ENCODE assay signal across 12 cellular contexts in genomic region chr18:37334494-37335125, GRCh38.
A peak's percentile ranks its signal among the peaks of the same experiment; 100 is the strongest.
DNase-seq lines count a peak whose midpoint lies in the region; ATAC-seq, FAIRE-seq and TF ChIP-seq lines count a peak whose summit lies in the region.
"Had no signal": no experiment of that assay in that cellular context is flagged by ENCODE, and none has a peak within 500 bp of the region (broad histone marks: within the 10 kb centered on the region; RNA-seq: fewer than 3 reads in every experiment).

No MANE protein-coding gene starts in this region.

- peak overlapping the region; percentile 19 for H3K27ac Mint-ChIP-seq in neural crest cell (ENCODE audit: unreplicated experiment)
- H3K27ac Mint-ChIP-seq: activated CD4-positive, alpha-beta T cell treated with anti-CD3 and anti-CD28 coated beads, Interleukin-2, amount 10 ng/mL, durations not matched to agents 24 days and 14 days; activated T-helper 1 cell treated with anti-CD3 and anti-CD28 coated beads, Interleukin-12 subunit alpha, Interleukin-12 subunit beta, Interleukin-2, Interleukin-4 antibody, amounts not matched to agents 30 ng/mL and 10 ng/mL and 1 ng/mL, durations not matched to agents 14 hours and 24 hours and 36 hours had no signal

- H3K9me3 ChIP-seq in H1 (ENCODE audit: insufficient read depth in 2 of 2, low read depth in 1 of 2, low read length in 1 of 2): no peaks in the 10 kb centered on the region
- H3K9me3 ChIP-seq: pancreas had no signal

- H3K56ac ChIP-seq in H1 (replicated peaks; ENCODE audit: insufficient read length, low read depth, low read length): no peak overlapping the region

- no peak overlapping the region for H2BK120ac ChIP-seq in H1 (replicated peaks; ENCODE audit: low read depth, low read length)

- peak overlapping the region; percentile 7; the same call in 1 of the 2 replicates for H4K8ac ChIP-seq in H1 (ENCODE audit: extremely low read depth, insufficient read depth, low read length)

- H2BK20ac ChIP-seq in H1 (ENCODE audit: low read length): no peak overlapping the region

- WGBS in H1 (ENCODE audit: extremely low coverage in 1 of 2, insufficient coverage in 1 of 2, insufficient read length in 1 of 2, insufficient replicate concordance in 2 of 2, low coverage in 1 of 2, low lambda C conversion rate in 2 of 2, missing lambda C conversion rate in 1 of 2), 2 experiments: 89% methylated on average over 10 of the region's 15 CpGs; no CpG with 5 or more reads in 1 of the 2 experiments

- peaks cover 0 to 4% (median 1%) of the 10 kb centered on the region in 4 experiments; a peak in 4 of 7 replicates for H3K4me1 ChIP-seq in H1 (replicated peaks in 1 of 4; ENCODE audit: control insufficient read depth in 3 of 4, insufficient read depth in 4 of 4, low read length in 3 of 4)
- H3K4me1 ChIP-seq: pancreas had no signal

- H3K23ac ChIP-seq in H1 (ENCODE audit: insufficient read length): no peak overlapping the region

- no peak overlapping the region for H2BK5ac ChIP-seq in H1 (ENCODE audit: low read depth, low read length)

- H3K27ac ChIP-seq in H1 (ENCODE audit: low read depth, low read length): no peak overlapping the region
- H3K27ac ChIP-seq: pancreas had no signal

- H2BK15ac ChIP-seq in H1 (ENCODE audit: low read length): no peak overlapping the region

- H3K14ac ChIP-seq in H1 (ENCODE audit: insufficient read length): no peak overlapping the region

- TF ChIP-seq POLR2A in H1 (IDR thresholded peaks at IDR 0.05; ENCODE audit: control extremely low read depth in 1 of 2, low read depth in 2 of 2, low read length in 2 of 2): no peak

- no peaks in the 10 kb centered on the region for H3K9me3 Mint-ChIP-seq in neural crest cell
- H3K9me3 Mint-ChIP-seq: activated CD4-positive, alpha-beta T cell treated with anti-CD3 and anti-CD28 coated beads, Interleukin-2, amount 10 ng/mL, durations not matched to agents 24 days and 14 days; activated T-helper 1 cell treated with anti-CD3 and anti-CD28 coated beads, Interleukin-12 subunit alpha, Interleukin-12 subunit beta, Interleukin-2, Interleukin-4 antibody, amounts not matched to agents 30 ng/mL and 10 ng/mL and 1 ng/mL, durations not matched to agents 14 hours and 24 hours and 36 hours; CD4-positive, CD25-positive, alpha-beta regulatory T cell had no signal

- H3K27me3 ChIP-seq in H1 (replicated peaks in 1 of 4; ENCODE audit: control insufficient read depth in 3 of 4, extremely low read depth in 1 of 4, insufficient read depth in 3 of 4, low read length in 3 of 4): 0 out of 7 replicates have a peak, but pooled peaks cover 0 to 5% (median 0%) of the 10 kb centered on the region in 4 experiments
- H3K27me3 ChIP-seq: pancreas had no signal

- no peaks in the 10 kb centered on the region for H3K79me2 ChIP-seq in H1 (ENCODE audit: control insufficient read depth in 1 of 2, insufficient read depth in 2 of 2, low read length in 2 of 2)

- no peaks in the 10 kb centered on the region; the same call in 1 of the 2 replicates for H3K23me2 ChIP-seq in H1 (ENCODE audit: low read depth, low read length)

- H3K9ac ChIP-seq in H1 (replicated peaks in 1 of 4; ENCODE audit: extremely low read depth in 1 of 4, low read depth in 3 of 4, low read length in 3 of 4): no peak overlapping the region; a peak in 2 of 7 replicates

- no peak for TF ChIP-seq EP300 in H1 (IDR thresholded peaks at IDR 0.05; ENCODE audit: borderline replicate concordance in 1 of 2, low read depth in 2 of 2, low read length in 2 of 2)

- H4K20me1 ChIP-seq in H1 (replicated peaks in 1 of 2; ENCODE audit: control insufficient read depth in 1 of 2, insufficient read depth in 2 of 2, low read length in 2 of 2): no peaks in the 10 kb centered on the region

- TF ChIP-seq CTCF in AG09319 (IDR thresholded peaks at IDR 0.05; ENCODE audit: low read depth, low read length) (no peak), H1 (IDR thresholded peaks at IDR 0.05; ENCODE audit: control extremely low read depth in 1 of 3, insufficient read depth in 1 of 3, low read depth in 1 of 3, low read length in 3 of 3) (no peak), neural crest cell (conservative IDR thresholded peaks at IDR 0.05) (no peak)

- TF ChIP-seq RAD21 in H1 (IDR thresholded peaks at IDR 0.05 in 1 of 2, conservative IDR thresholded peaks at IDR 0.05 in 1 of 2; ENCODE audit: low read depth in 2 of 2, low read length in 2 of 2): no peak

- no peaks in the 10 kb centered on the region for H3K79me1 ChIP-seq in H1 (ENCODE audit: low read depth, low read length)

- CTCF ChIA-PET in H1 (lab: Charles Lee; ENCODE audit: partially characterized antibody): interaction anchor here (0.6 to 8.5 kb wide), 21 partner anchors 7 to 502 kb away, joined by 3 to 111 read pairs (median 4); no protein-coding TSS in a partner anchor

- H2BK12ac ChIP-seq in H1 (ENCODE audit: low read depth, low read length): no peak overlapping the region

- no peak overlapping the region for H2AK5ac ChIP-seq in H1 (ENCODE audit: low read depth, low read length)

- H3K4me3 Mint-ChIP-seq in neural crest cell: no peak overlapping the region
- H3K4me3 Mint-ChIP-seq: activated CD4-positive, alpha-beta T cell treated with anti-CD3 and anti-CD28 coated beads, Interleukin-2, amount 10 ng/mL, durations not matched to agents 24 days and 14 days; activated T-helper 1 cell treated with anti-CD3 and anti-CD28 coated beads, Interleukin-12 subunit alpha, Interleukin-12 subunit beta, Interleukin-2, Interleukin-4 antibody, amounts not matched to agents 30 ng/mL and 10 ng/mL and 1 ng/mL, durations not matched to agents 14 hours and 24 hours and 36 hours; CD4-positive, CD25-positive, alpha-beta regulatory T cell had no signal

- no peak overlapping the region for H3K4me3 ChIP-seq in H1 (ENCODE audit: extremely low read depth in 1 of 4, insufficient read depth in 2 of 4, low read depth in 3 of 4, low read length in 4 of 4)
- H3K4me3 ChIP-seq: pancreas had no signal

- H3K18ac ChIP-seq in H1 (ENCODE audit: extremely low read depth, low read length): no peak overlapping the region; the same call in 1 of the 2 replicates

- H2AFZ ChIP-seq in H1 (ENCODE audit: low read length): no peak overlapping the region

- no peak overlapping the region for H4K5ac ChIP-seq in H1 (ENCODE audit: insufficient read length, low read depth, low read length)

- H4K91ac ChIP-seq in H1 (replicated peaks; ENCODE audit: insufficient read length, low read length): no peak overlapping the region

- H3K4me1 Mint-ChIP-seq in neural crest cell: peaks cover 20% of the 10 kb centered on the region
- H3K4me1 Mint-ChIP-seq: activated CD4-positive, alpha-beta T cell treated with anti-CD3 and anti-CD28 coated beads, Interleukin-2, amount 10 ng/mL, durations not matched to agents 24 days and 14 days; CD4-positive, CD25-positive, alpha-beta regulatory T cell had no signal

- peaks cover 3% of the 10 kb centered on the region for H3K27me3 Mint-ChIP-seq in neural crest cell (ENCODE audit: low read depth)
- H3K27me3 Mint-ChIP-seq: activated CD4-positive, alpha-beta T cell treated with anti-CD3 and anti-CD28 coated beads, Interleukin-2, amount 10 ng/mL, durations not matched to agents 24 days and 14 days; CD4-positive, CD25-positive, alpha-beta regulatory T cell had no signal

- no peak for FAIRE-seq in H1 (lab: Jason Lieb, UNC)
- FAIRE-seq: pancreas had no signal

- POLR2A ChIA-PET in H1 (lab: Charles Lee; ENCODE audit: partially characterized antibody): no interaction called here

- ATAC-seq in HG02840 (IDR thresholded peaks at IDR 0.05; ENCODE audit: low FRiP score, unreplicated experiment) (no peak), GM21723 (IDR thresholded peaks at IDR 0.05; ENCODE audit: unreplicated experiment) (no peak)

- no peaks in the 10 kb centered on the region for H3K36me3 Mint-ChIP-seq in neural crest cell (ENCODE audit: low read depth)
- H3K36me3 Mint-ChIP-seq: CD4-positive, CD25-positive, alpha-beta regulatory T cell had no signal

- H3K36me3 ChIP-seq in H1 (ENCODE audit: control insufficient read depth in 2 of 4, insufficient read depth in 4 of 4, low read length in 3 of 4): no peaks in the 10 kb centered on the region
- H3K36me3 ChIP-seq: pancreas had no signal

- no peak overlapping the region for H3K4me2 ChIP-seq in H1 (ENCODE audit: insufficient read depth in 1 of 2, low read depth in 2 of 2, low read length in 2 of 2)

- DNase-seq in AG09319 (ENCODE audit: extremely low read depth, low read depth) (peak; percentile 19), M059J (ENCODE audit: low read depth) (peak; percentile 80), H1 (ENCODE audit: low read depth in 1 of 2, low spot score in 2 of 2) (no peak), neural crest cell (ENCODE audit: low read depth, low spot score) (no peak), NCI-H446 treated with DMSO at 0.1 percent for 48 hours (lab: John Stamatoyannopoulos, UW) (no peak), DMS79 (lab: John Stamatoyannopoulos, UW) (no peak)
- DNase-seq: activated CD4-positive, alpha-beta T cell treated with anti-CD3 and anti-CD28 coated beads, Interleukin-2, amount 10 ng/mL, durations not matched to agents 24 days and 14 days; CD4-positive, CD25-positive, alpha-beta regulatory T cell; pancreas had no signal

- no peak overlapping the region for H3K4ac ChIP-seq in H1 (replicated peaks; ENCODE audit: insufficient read length, low read depth, low read length)

TF ChIP-seq in H1, 55 proteins besides CTCF, POLR2A, EP300 and RAD21 (continues in another document):
- TF ChIP-seq CBX8 (IDR thresholded peaks at IDR 0.05; ENCODE audit: borderline replicate concordance, low read depth, low read length) (no peak), YY1 (IDR thresholded peaks at IDR 0.05; ENCODE audit: low read depth, low read length) (no peak)

Comparison
In these comparisons a context has a peak if more than half of its experiments do, and no peak if none do; other contexts are left out.
1. DNase-seq: peak in AG09319 (single experiment) and M059J (single experiment); none in H1 (0 of 2), neural crest cell (single experiment), NCI-H446 treated with DMSO at 0.1 percent for 48 hours (single experiment) and DMS79 (single experiment).